Comparison of ENCODE assay signal across 15 cellular contexts in the genomic region with DNA sequence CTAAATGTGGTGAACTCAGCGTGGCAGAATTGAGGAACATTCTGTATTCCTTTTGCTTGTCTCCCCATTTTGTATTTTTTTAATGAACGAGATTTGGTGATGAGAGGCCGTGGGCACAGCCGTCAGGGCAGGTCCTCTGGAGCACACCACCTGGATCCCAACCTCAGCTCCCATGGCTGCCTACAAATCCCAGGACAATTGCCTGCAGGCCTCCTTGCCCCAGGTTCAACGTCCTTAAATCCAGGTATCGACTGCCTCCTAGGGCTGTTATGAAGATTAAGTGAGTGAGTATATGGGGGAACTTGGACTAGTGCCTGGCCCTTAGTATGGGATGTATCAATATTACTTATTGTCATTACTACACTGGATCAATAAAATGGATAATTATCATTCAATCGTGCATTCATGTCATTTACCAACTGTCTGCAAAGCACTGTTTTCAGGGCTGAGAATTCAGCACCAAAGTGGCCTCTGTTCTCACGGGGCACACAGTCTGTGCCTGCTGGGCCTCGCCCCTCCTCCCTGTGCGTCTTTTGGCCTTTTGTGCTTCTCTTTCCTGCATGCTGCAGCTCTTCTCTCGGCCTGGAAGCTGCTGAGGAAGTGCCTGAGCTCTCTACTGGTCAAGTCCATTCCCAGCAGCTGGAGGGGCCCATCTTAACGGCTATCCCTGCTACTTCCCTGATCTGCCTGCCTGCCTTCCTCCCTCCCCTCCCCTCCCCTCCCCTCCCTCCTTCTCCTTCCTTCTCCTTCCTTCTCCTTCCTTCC.
A peak's percentile ranks its signal among the peaks of the same experiment; 100 is the strongest.
DNase-seq lines count a peak whose midpoint lies in the region; ATAC-seq and TF ChIP-seq lines count a peak whose summit lies in the region.
"Had no signal": no experiment of that assay in that cellular context is flagged by ENCODE, and none has a peak within 500 bp of the region (broad histone marks: within the 10 kb centered on the region; RNA-seq: fewer than 3 reads in every experiment).

No MANE protein-coding gene starts in this region.

- TF ChIP-seq EP300 in ovary (IDR thresholded peaks at IDR 0.05): no peak

- TF ChIP-seq POLR2A in ovary (IDR thresholded peaks at IDR 0.05): no peak

- TF ChIP-seq CTCF in left ventricle myocardium inferior (IDR thresholded peaks at IDR 0.05; ENCODE audit: borderline replicate concordance) (no peak), coronary artery (IDR thresholded peaks at IDR 0.05) (no peak), osteoblast (IDR thresholded peaks at IDR 0.05; ENCODE audit: extremely low read depth, low read depth, low read length) (no peak), upper lobe of right lung (IDR thresholded peaks at IDR 0.05) (no peak), ovary (IDR thresholded peaks at IDR 0.05) (no peak)

- 64 to 67% (median 65%) methylated on average over 12 of the region's 12 CpGs for WGBS in ovary, 3 donors

- no peak overlapping the region for H2AFZ ChIP-seq in osteoblast (ENCODE audit: low read length)

- H3K27ac ChIP-seq in left ventricle myocardium inferior (replicated peaks) (no peak overlapping the region), coronary artery (no peak overlapping the region), osteoblast (ENCODE audit: low read depth, low read length) (no peak overlapping the region), upper lobe of right lung (no peak overlapping the region), ovary (no peak overlapping the region)
- H3K27ac ChIP-seq: BLaER1 treated with 17β-estradiol and CSF1 and Interleukin-3, amounts not matched to agents 10 nM and 100 nM had no signal

- ATAC-seq in upper lobe of right lung (no peak), HG03439 (IDR thresholded peaks at IDR 0.05; ENCODE audit: unreplicated experiment) (no peak)
- ATAC-seq: GM12878 had no signal

- no peak overlapping the region for H3K4me2 ChIP-seq in osteoblast (ENCODE audit: insufficient read depth, low read length)
- H3K4me2 ChIP-seq: BLaER1 treated with 17β-estradiol and CSF1 and Interleukin-3, amounts not matched to agents 10 nM and 100 nM had no signal

- intact Hi-C loops in cardiac septum (cut with DNase I) (loop anchor here (10.0 kb wide), 1 partner anchor 1919 kb away; no protein-coding TSS in a partner anchor), left ventricle myocardium inferior (cut with micrococcal nuclease) (no loop called here), upper lobe of right lung (cut with DNase I) (no loop called here), ovary (cut with DNase I) (no loop called here)

- peak; percentile 19 for DNase-seq in cardiac septum (ENCODE audit: low spot score)
- DNase-seq in left ventricle myocardium inferior: no peak
- peak; percentile 60 for DNase-seq in coronary artery (ENCODE audit: low spot score)
- peak; percentile 68 for DNase-seq in osteoblast (ENCODE audit: insufficient read length, low spot score, missing footprints)
- peak; percentile 30 for DNase-seq in upper lobe of right lung
- DNase-seq in AG20443 (ENCODE audit: low spot score): no peak
- DNase-seq in ovary: no peak
- DNase-seq: DMS79 treated with DMSO at 0.1 percent for 48 hours, NCI-H1092 treated with DMSO at 0.1 percent for 48 hours, NCI-H2081 treated with DMSO at 0.1 percent for 48 hours, NCI-H510A, NCI-H774 had no signal

- H3K27me3 ChIP-seq in left ventricle myocardium inferior (ENCODE audit: low read depth) (peaks cover 54% of the 10 kb centered on the region), osteoblast (ENCODE audit: insufficient read depth, low read length) (peaks cover 5% of the 10 kb centered on the region), upper lobe of right lung (peaks cover 31% of the 10 kb centered on the region), ovary (no peaks in the 10 kb centered on the region)

- no peak overlapping the region for H3K4me3 ChIP-seq in left ventricle myocardium inferior
- H3K4me3 ChIP-seq in coronary artery: no peak overlapping the region
- H3K4me3 ChIP-seq in osteoblast (ENCODE audit: insufficient read depth, low read length): no peak overlapping the region
- H3K4me3 ChIP-seq in upper lobe of right lung: no peak overlapping the region
- no peak overlapping the region for H3K4me3 ChIP-seq in ovary
- H3K4me3 ChIP-seq: BLaER1 treated with 17β-estradiol and CSF1 and Interleukin-3, amounts not matched to agents 10 nM and 100 nM; GM12878 had no signal

- H3K79me2 ChIP-seq in osteoblast (ENCODE audit: insufficient read depth, low read length): no peaks in the 10 kb centered on the region

- no peaks in the 10 kb centered on the region for H4K20me1 ChIP-seq in osteoblast (ENCODE audit: insufficient read depth, low read length)

- H3K9me3 ChIP-seq in left ventricle myocardium inferior (replicated peaks) (no peaks in the 10 kb centered on the region), osteoblast (ENCODE audit: low read depth, low read length) (no peaks in the 10 kb centered on the region), upper lobe of right lung (no peaks in the 10 kb centered on the region), ovary (no peaks in the 10 kb centered on the region)
- H3K9me3 ChIP-seq: BLaER1 treated with 17β-estradiol and CSF1 and Interleukin-3, amounts not matched to agents 10 nM and 100 nM had no signal

- H3K4me1 ChIP-seq in left ventricle myocardium inferior (no peaks in the 10 kb centered on the region), osteoblast (ENCODE audit: insufficient read depth, low read length) (no peaks in the 10 kb centered on the region), upper lobe of right lung (no peaks in the 10 kb centered on the region), ovary (ENCODE audit: insufficient read depth) (no peaks in the 10 kb centered on the region)

- H3K36me3 ChIP-seq in left ventricle myocardium inferior: no peaks in the 10 kb centered on the region
- H3K36me3 ChIP-seq in osteoblast (ENCODE audit: insufficient read depth, low read length): no peaks in the 10 kb centered on the region
- no peaks in the 10 kb centered on the region for H3K36me3 ChIP-seq in upper lobe of right lung
- no peaks in the 10 kb centered on the region for H3K36me3 ChIP-seq in ovary
- H3K36me3 ChIP-seq: BLaER1 treated with 17β-estradiol and CSF1 and Interleukin-3, amounts not matched to agents 10 nM and 100 nM had no signal

Comparison
In these comparisons a context has a peak if more than half of its experiments do, and no peak if none do; other contexts are left out.
1. DNase-seq: peak in cardiac septum (single experiment), coronary artery (single experiment), osteoblast (single experiment) and upper lobe of right lung (single experiment); none in left ventricle myocardium inferior (single experiment), AG20443 (single experiment) and ovary (0 of 5).